2 cellular contexts compared by ENCODE assay signal in genomic region chr4:13515268-13515667, GRCh38.
TF ChIP-seq lines count a peak whose summit lies in the region.

No MANE protein-coding gene starts in this region.

TF ChIP-seq in HEK293, 187 proteins besides CTCF, POLR2A, EP300 and RAD21 (continued from another document):
- TF ChIP-seq ZNF335 (tag by site-specific recombination; conservative IDR thresholded peaks at IDR 0.05): 0 out of 2 replicates have a peak, but pooled peaks have one; percentile 15
- TF ChIP-seq PRDM6 (tag by site-specific recombination; IDR thresholded peaks at IDR 0.05): peak; percentile 84
- no peak for TF ChIP-seq KLF9 (tag by site-specific recombination; IDR thresholded peaks at IDR 0.05; ENCODE audit: low read depth)
- peak; percentile 28; the same call in 1 of the 2 replicates for TF ChIP-seq GLIS1 (tag by site-specific recombination; IDR thresholded peaks at IDR 0.05)
- no peak for TF ChIP-seq ZNF768 (tag by site-specific recombination; IDR thresholded peaks at IDR 0.05)
- TF ChIP-seq FEZF1 (tag by site-specific recombination; IDR thresholded peaks at IDR 0.05): 0 out of 2 replicates have a peak, but pooled peaks have one; percentile 40

TF ChIP-seq in WTC11, 78 proteins besides CTCF, POLR2A, EP300 and RAD21 (continued from another document):
- TF ChIP-seq MYBL2 (CRISPR knock-in tag; IDR thresholded peaks at IDR 0.05): no peak
- no peak for TF ChIP-seq RELA (CRISPR knock-in tag; IDR thresholded peaks at IDR 0.05; ENCODE audit: borderline replicate concordance)
- TF ChIP-seq NR2C2 (CRISPR knock-in tag; IDR thresholded peaks at IDR 0.05): no peak
- TF ChIP-seq ZNF219 (CRISPR knock-in tag; IDR thresholded peaks at IDR 0.05; ENCODE audit: borderline replicate concordance): no peak
- no peak for TF ChIP-seq CREM (CRISPR knock-in tag; IDR thresholded peaks at IDR 0.05)
- TF ChIP-seq ETV6 (CRISPR knock-in tag; IDR thresholded peaks at IDR 0.05): no peak
- TF ChIP-seq SP1 (CRISPR knock-in tag; conservative IDR thresholded peaks at IDR 0.05): no peak
- TF ChIP-seq ZNF671 (CRISPR knock-in tag; IDR thresholded peaks at IDR 0.05): no peak
- TF ChIP-seq TEAD1 (CRISPR knock-in tag; IDR thresholded peaks at IDR 0.05): no peak
- TF ChIP-seq TP53 (CRISPR knock-in tag; IDR thresholded peaks at IDR 0.05): no peak
- no peak for TF ChIP-seq CREB1 (CRISPR knock-in tag; IDR thresholded peaks at IDR 0.05)
- no peak for TF ChIP-seq USF2 (CRISPR knock-in tag; IDR thresholded peaks at IDR 0.05)
- no peak for TF ChIP-seq NR1H2 (CRISPR knock-in tag; IDR thresholded peaks at IDR 0.05)
- no peak for TF ChIP-seq FOXJ3 (CRISPR knock-in tag; IDR thresholded peaks at IDR 0.05; ENCODE audit: borderline replicate concordance)
- TF ChIP-seq GABPB1 (CRISPR knock-in tag; IDR thresholded peaks at IDR 0.05): no peak
- TF ChIP-seq ZNF416 (CRISPR knock-in tag; IDR thresholded peaks at IDR 0.05): no peak
- no peak for TF ChIP-seq ATF6 (CRISPR knock-in tag; IDR thresholded peaks at IDR 0.05)
